ENCODE assay signal across 8 cellular contexts in the genomic region with DNA sequence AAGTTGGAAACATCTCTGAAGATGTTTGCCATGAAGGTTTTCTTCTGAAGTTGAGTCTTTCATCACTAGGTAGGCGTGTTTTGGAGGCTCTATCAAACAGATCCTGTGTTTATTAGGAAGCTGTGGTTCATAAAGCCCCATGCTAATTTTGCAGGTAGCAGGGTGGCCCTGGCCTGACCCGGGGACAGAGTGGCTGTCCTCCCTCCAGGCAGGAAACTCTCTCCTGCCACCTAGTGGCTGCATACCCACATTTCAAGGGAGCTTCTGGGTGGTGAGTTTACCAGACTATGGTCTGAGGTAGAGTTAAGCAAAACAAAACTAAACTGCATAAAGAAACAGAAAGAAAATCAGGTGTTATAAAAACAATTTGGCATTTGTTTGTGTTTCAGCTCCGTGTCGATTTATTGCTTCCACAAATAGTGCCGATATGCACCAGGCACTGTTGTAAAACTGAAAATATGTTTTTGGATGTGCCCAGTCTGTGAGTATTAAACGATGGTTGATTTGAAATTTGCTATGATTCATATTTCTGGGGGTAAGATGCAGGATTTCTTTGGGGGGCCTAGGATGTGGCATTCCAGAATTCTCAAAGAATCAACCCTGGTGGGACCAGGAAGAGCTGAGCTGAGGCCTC. TPM values are rescaled to one million over a fixed set of nuclear protein-coding genes. Genes with fewer than 3 reads are reported as not detected.
DNase-seq lines count a peak whose midpoint lies in the region; ATAC-seq and TF ChIP-seq lines count a peak whose summit lies in the region.

No MANE protein-coding gene starts in this region.

- H3K36me3 ChIP-seq in A673 (ENCODE audit: insufficient read depth, low read length, poor library complexity, severe bottlenecking) = no peaks in the 10 kb centered on the region
- no peaks in the 10 kb centered on the region for H3K36me3 ChIP-seq in adipocyte (ENCODE audit: control insufficient read depth, insufficient read depth, low read length, severe bottlenecking)

- no peak overlapping the region for H3K27ac ChIP-seq in A673 (ENCODE audit: low read depth, low read length, poor library complexity, severe bottlenecking)

- peak; percentile 87 for TF ChIP-seq CTCF in A673 (conservative IDR thresholded peaks at IDR 0.05; ENCODE audit: low read depth, low read length)

- no peaks in the 10 kb centered on the region for H3K27me3 ChIP-seq in A673 (replicated peaks; ENCODE audit: insufficient read depth, low read depth, low read length, poor library complexity)
- H3K27me3 ChIP-seq in adipocyte (replicated peaks; ENCODE audit: control insufficient read depth, insufficient read depth, low read length) = no peaks in the 10 kb centered on the region

- intact Hi-C loops in A673 (cut with micrococcal nuclease; ENCODE audit: unreplicated experiment) = loop anchor here (1.0 kb wide), 1 partner anchor 132 kb away; no protein-coding TSS in a partner anchor

- H3K4me3 ChIP-seq in A673 (ENCODE audit: low read depth, low read length, poor library complexity, severe bottlenecking) (no peak overlapping the region), adipocyte (ENCODE audit: low read length) (no peak overlapping the region)

- CTCF ChIA-PET in A673 (lab: Charles Lee) = interaction anchor here (0.6 to 1.1 kb wide), 4 partner anchors 56 to 136 kb away, joined by 3 to 7 read pairs (median 4); no protein-coding TSS in a partner anchor

- peak; percentile 74 for ATAC-seq in GM18867 (IDR thresholded peaks at IDR 0.05; ENCODE audit: unreplicated experiment)

- peak; percentile 37 for DNase-seq in A673 (ENCODE audit: low spot score)
- peak; percentile 40 for DNase-seq in HK-2 (ENCODE audit: unreplicated experiment)
- peak; percentile 20 to 72 (median 46) for DNase-seq in T-helper 1 cell
- peak; percentile 41 for DNase-seq in adipocyte (ENCODE audit: low read depth)
- DNase-seq in iris pigment epithelial cell (ENCODE audit: low read depth) = peak; percentile 24
- peak; percentile 50 to 68 (median 66) for DNase-seq in stimulated activated CD4-positive, alpha-beta T cell treated with anti-CD3 and anti-CD28 coated beads, TNF-alpha, amount 100 ng/mL, for 24 hours (ENCODE audit: low read depth in 3 of 3)
- no peak for DNase-seq in NCI-H2196 treated with DMSO at 0.1 percent for 48 hours (lab: John Stamatoyannopoulos, UW; ENCODE audit: unreplicated experiment)

- POLR2A ChIA-PET in A673 (lab: Charles Lee; ENCODE audit: low non-redundant PET) = no interaction called here

- H3K4me1 ChIP-seq in A673 (ENCODE audit: insufficient read depth, low read length, poor library complexity, severe bottlenecking) (no peaks in the 10 kb centered on the region), adipocyte (ENCODE audit: control insufficient read depth, insufficient read depth, low read length) (peaks cover 19% of the 10 kb centered on the region)

- no peaks in the 10 kb centered on the region for H3K9me3 ChIP-seq in A673 (ENCODE audit: low read depth, low read length, poor library complexity, severe bottlenecking)
- no peaks in the 10 kb centered on the region for H3K9me3 ChIP-seq in adipocyte (ENCODE audit: control insufficient read depth, low read length)

- H3K9ac ChIP-seq in adipocyte (ENCODE audit: low read length) = no peak overlapping the region

- no TSS peak for BruUV-seq in A673 (replicated peaks; lab: Mats Ljungman, UMichigan)

RNA-seq across cellular contexts. Expression of a gene that starts 26.0 kb away (rescaled TPM):
- not detected in 2 replicates for total RNA-seq in A673 (2021)

RNA-seq across cellular contexts. Expression of a gene that starts 48.4 kb away (rescaled TPM):
- total RNA-seq in A673 (2021) = 1.3 and 2.1 TPM in 2 replicates
